In genomic region chr1:93708734-93709481, GRCh38 we compare ENCODE assay signal across 8 cellular contexts. TPM values are rescaled to one million over a fixed set of nuclear protein-coding genes. Genes with fewer than 3 reads are reported as not detected.
A peak's percentile ranks its signal among the peaks of the same experiment; 100 is the strongest.
DNase-seq lines count a peak whose midpoint lies in the region; ATAC-seq and TF ChIP-seq lines count a peak whose summit lies in the region.

No MANE protein-coding gene starts in this region.

- DNase-seq in NCI-H2196 treated with DMSO at 0.1 percent for 48 hours (lab: John Stamatoyannopoulos, UW; ENCODE audit: unreplicated experiment): peak; percentile 13
- DNase-seq in NCI-H2196 (lab: John Stamatoyannopoulos, UW; ENCODE audit: unreplicated experiment): no peak
- peak; percentile 44 for DNase-seq in NCI-H2227 treated with DMSO at 0.1 percent for 48 hours (lab: John Stamatoyannopoulos, UW)
- peak; percentile 34 for DNase-seq in fibroblast of mammary gland (ENCODE audit: low read depth)
- DNase-seq in erythroblast (lab: John Stamatoyannopoulos, UW): no peak
- no peak for DNase-seq in occipital lobe (lab: John Stamatoyannopoulos, UW)
- no peak for DNase-seq in iPS-NIHi7 (ENCODE audit: extremely low spot score)

- ATAC-seq in stimulated activated memory B cell treated with anti-CD40 and anti-IgM and Interleukin-4, amounts not matched to agents 10 μg/mL and 1 μg/mL and 100 μg/mL, for 72 hours: peak; percentile 47

- TF ChIP-seq CTCF in fibroblast of mammary gland (conservative IDR thresholded peaks at IDR 0.05; ENCODE audit: control insufficient read depth, insufficient read depth, low read depth, low read length): no peak

- no peaks in the 10 kb centered on the region for H3K27me3 Mint-ChIP-seq in stimulated activated memory B cell treated with anti-CD40 and anti-IgM and Interleukin-4, amounts not matched to agents 10 μg/mL and 1 μg/mL and 100 μg/mL, for 72 hours

- no peaks in the 10 kb centered on the region for H3K9me3 Mint-ChIP-seq in stimulated activated memory B cell treated with anti-CD40 and anti-IgM and Interleukin-4, amounts not matched to agents 10 μg/mL and 1 μg/mL and 100 μg/mL, for 72 hours

- H3K4me3 ChIP-seq in fibroblast of mammary gland (ENCODE audit: control insufficient read depth, low read depth, low read length): no peak overlapping the region

- no peaks in the 10 kb centered on the region for H3K36me3 Mint-ChIP-seq in stimulated activated memory B cell treated with anti-CD40 and anti-IgM and Interleukin-4, amounts not matched to agents 10 μg/mL and 1 μg/mL and 100 μg/mL, for 72 hours

- H3K4me3 Mint-ChIP-seq in stimulated activated memory B cell treated with anti-CD40 and anti-IgM and Interleukin-4, amounts not matched to agents 10 μg/mL and 1 μg/mL and 100 μg/mL, for 72 hours: peak overlapping the region; percentile 61

- no peak for TF ChIP-seq POLR2A in erythroblast (IDR thresholded peaks at IDR 0.05; ENCODE audit: low read length)

- peaks cover 69% of the 10 kb centered on the region for H3K4me1 Mint-ChIP-seq in stimulated activated memory B cell treated with anti-CD40 and anti-IgM and Interleukin-4, amounts not matched to agents 10 μg/mL and 1 μg/mL and 100 μg/mL, for 72 hours

- peak overlapping the region; percentile 93 for H3K27ac Mint-ChIP-seq in stimulated activated memory B cell treated with anti-CD40 and anti-IgM and Interleukin-4, amounts not matched to agents 10 μg/mL and 1 μg/mL and 100 μg/mL, for 72 hours

RNA-seq across cellular contexts. Expression of gene BCAR3, which starts 27.3 kb away (rescaled TPM):
- 5.9 TPM for total RNA-seq in occipital lobe

Comparison
In these comparisons a context has a peak if more than half of its experiments do, and no peak if none do; other contexts are left out.
1. DNase-seq: peak in NCI-H2196 treated with DMSO at 0.1 percent for 48 hours (single experiment), NCI-H2227 treated with DMSO at 0.1 percent for 48 hours (single experiment) and fibroblast of mammary gland (single experiment); none in NCI-H2196 (single experiment), erythroblast (0 of 2), occipital lobe (single experiment) and iPS-NIHi7 (single experiment).